19 cellular contexts compared by ENCODE assay signal in genomic region chr11:12502041-12502440, GRCh38.
DNase-seq lines count a peak whose midpoint lies in the region; TF ChIP-seq lines count a peak whose summit lies in the region.
"Had no signal": no experiment of that assay in that cellular context is flagged by ENCODE, and none has a peak within 500 bp of the region (broad histone marks: within the 10 kb centered on the region; RNA-seq: fewer than 3 reads in every experiment).

No MANE protein-coding gene starts in this region.

- TF ChIP-seq EP300 in SK-N-SH (IDR thresholded peaks at IDR 0.05; ENCODE audit: borderline replicate concordance in 1 of 2, low read depth in 1 of 2, low read length in 1 of 2): no peak

- H3K4me2 ChIP-seq in SK-N-SH: no peak overlapping the region
- no peak overlapping the region for H3K4me2 ChIP-seq in hepatocyte
- H3K4me2 ChIP-seq: neural progenitor cell had no signal

- TF ChIP-seq RAD21 in SK-N-SH (IDR thresholded peaks at IDR 0.05; ENCODE audit: low read length): no peak

- H3K27ac ChIP-seq in SK-N-SH (ENCODE audit: low read depth in 2 of 2, low read length in 1 of 2) (no peak overlapping the region), hepatocyte (no peak overlapping the region)
- H3K27ac ChIP-seq: neural progenitor cell, VCaP had no signal

- H3K36me3 ChIP-seq in SK-N-SH (replicated peaks in 1 of 2; ENCODE audit: control insufficient read depth in 1 of 2, insufficient read depth in 2 of 2, low read length in 1 of 2) (peaks cover 5 to 6% of the 10 kb centered on the region in 2 experiments), hepatocyte (replicated peaks; ENCODE audit: insufficient read depth, low read depth) (no peaks in the 10 kb centered on the region), MG63 (peaks cover 35% of the 10 kb centered on the region)
- H3K36me3 ChIP-seq: neural progenitor cell had no signal

- H3F3A ChIP-seq in SK-N-SH (replicated peaks; ENCODE audit: insufficient read depth): no peaks in the 10 kb centered on the region

- H3K79me2 ChIP-seq in SK-N-SH (ENCODE audit: insufficient read depth) (no peaks in the 10 kb centered on the region), hepatocyte (no peaks in the 10 kb centered on the region)

- no peak overlapping the region for H3K9ac ChIP-seq in SK-N-SH
- H3K9ac ChIP-seq: neural progenitor cell had no signal

- H3K9me3 ChIP-seq in SK-N-SH (no peaks in the 10 kb centered on the region), hepatocyte (ENCODE audit: low read depth) (no peaks in the 10 kb centered on the region), MG63 (no peaks in the 10 kb centered on the region)

- DNase-seq in AG10803 (ENCODE audit: low read depth): peak; percentile 69
- DNase-seq in SK-N-SH: no peak
- peak; percentile 79 for DNase-seq in fibroblast of peridontal ligament (ENCODE audit: extremely low read depth)
- peak; percentile 37 for DNase-seq in non-pigmented ciliary epithelial cell (ENCODE audit: low read depth)
- no peak for DNase-seq in HuH-7.5 (ENCODE audit: low spot score)
- DNase-seq in stimulated activated naive CD4-positive, alpha-beta T cell (lab: John Stamatoyannopoulos, UW): no peak
- no peak for DNase-seq in hepatocyte (ENCODE audit: low spot score)
- no peak for DNase-seq in MG63
- DNase-seq: activated CD4-positive, alpha-beta T cell treated with anti-CD3 and anti-CD28 coated beads, Interleukin-2, amount 50 U/mL, for 48 hours; activated T-cell treated with anti-CD3 and anti-CD28 coated beads for 4 hours; CD8-positive, alpha-beta T cell; erythroblast; islet precursor cell; NCI-H1417; NCI-H526 treated with DMSO at 0.1 percent for 48 hours; Right ventricle myocardium superior; stimulated activated CD4-positive, alpha-beta T cell treated with anti-CD3 and anti-CD28 coated beads, Interleukin-15, amount 100 ng/mL, for 24 hours had no signal

- H4K20me1 ChIP-seq in SK-N-SH (ENCODE audit: insufficient read depth) (no peaks in the 10 kb centered on the region), hepatocyte (ENCODE audit: insufficient read depth, poor library complexity, severe bottlenecking) (no peaks in the 10 kb centered on the region)

- H3K9me2 ChIP-seq in SK-N-SH (no peaks in the 10 kb centered on the region), hepatocyte (replicated peaks; ENCODE audit: insufficient read depth) (no peaks in the 10 kb centered on the region)

- no peak for TF ChIP-seq CTCF in AG10803 (conservative IDR thresholded peaks at IDR 0.05; ENCODE audit: low read length)
- no peak for TF ChIP-seq CTCF in SK-N-SH (IDR thresholded peaks at IDR 0.05)
- no peak for TF ChIP-seq CTCF in hepatocyte (IDR thresholded peaks at IDR 0.05; ENCODE audit: poor library complexity)

- H2AFZ ChIP-seq in SK-N-SH (ENCODE audit: low read depth): no peak overlapping the region
- H2AFZ ChIP-seq in hepatocyte: no peak overlapping the region
- H2AFZ ChIP-seq: neural progenitor cell had no signal

- WGBS in SK-N-SH (ENCODE audit: low lambda C conversion rate): 95% methylated on average over 2 of the region's 2 CpGs
- WGBS in hepatocyte (ENCODE audit: low lambda C conversion rate, missing lambda C conversion rate): 74% methylated on average over 2 of the region's 2 CpGs

- POLR2A ChIA-PET in SK-N-SH (lab: Yijun Ruan, JAX): no interaction called here

- peaks cover 0 to 25% of the 10 kb centered on the region in 2 experiments; a peak in 3 of 4 replicates for H3K4me1 ChIP-seq in SK-N-SH (ENCODE audit: control insufficient read depth in 1 of 2, insufficient read depth in 2 of 2, low read depth in 1 of 2, low read length in 1 of 2)
- H3K4me1 ChIP-seq in hepatocyte (ENCODE audit: insufficient read depth): peaks cover 29% of the 10 kb centered on the region

- CTCF ChIA-PET in SK-N-SH (lab: Yijun Ruan, JAX): no interaction called here

- H3K27me3 ChIP-seq in SK-N-SH (ENCODE audit: insufficient read depth) (no peaks in the 10 kb centered on the region), hepatocyte (no peaks in the 10 kb centered on the region), MG63 (no peaks in the 10 kb centered on the region)
- H3K27me3 ChIP-seq: neural progenitor cell had no signal

- H3K4me3 ChIP-seq in AG10803 (ENCODE audit: low read length): no peak overlapping the region
- H3K4me3 ChIP-seq in SK-N-SH (ENCODE audit: low read depth in 2 of 2, low read length in 1 of 2): no peak overlapping the region
- no peak overlapping the region for H3K4me3 ChIP-seq in hepatocyte
- no peak overlapping the region for H3K4me3 ChIP-seq in MG63
- H3K4me3 ChIP-seq: neural progenitor cell had no signal

TF ChIP-seq in SK-N-SH, 30 proteins besides CTCF, POLR2A, EP300 and RAD21:
- TF ChIP-seq TCF12 (IDR thresholded peaks at IDR 0.05): 0 out of 2 replicates have a peak, but pooled peaks have one; percentile 4
- TF ChIP-seq MEF2A (IDR thresholded peaks at IDR 0.05; ENCODE audit: borderline replicate concordance, low read depth): no peak
- no peak for TF ChIP-seq PBX3 (IDR thresholded peaks at IDR 0.05)

Comparison
In these comparisons a context has a peak if more than half of its experiments do, and no peak if none do; other contexts are left out.
1. DNase-seq: peak in AG10803 (single experiment), fibroblast of peridontal ligament (single experiment) and non-pigmented ciliary epithelial cell (single experiment); none in SK-N-SH (single experiment), HuH-7.5 (single experiment), stimulated activated naive CD4-positive, alpha-beta T cell (0 of 6), hepatocyte (single experiment) and MG63 (single experiment).